ENCODE assay signal across 8 cellular contexts in genomic region chr3:128011140-128011539, GRCh38. TPM values are rescaled to one million over a fixed set of nuclear protein-coding genes. Genes with fewer than 3 reads are reported as not detected.
DNase-seq lines count a peak whose midpoint lies in the region; ATAC-seq and TF ChIP-seq lines count a peak whose summit lies in the region.

No MANE protein-coding gene starts in this region.

- H3K27me3 Mint-ChIP-seq in CD4-positive, alpha-beta T cell, result peaks cover 23% of the 10 kb centered on the region

- H3K9me2 ChIP-seq in neural cell (ENCODE audit: insufficient read depth, low read length), result no peaks in the 10 kb centered on the region

- no peaks in the 10 kb centered on the region for H3K9me3 ChIP-seq in neural cell (ENCODE audit: low read length)
- no peaks in the 10 kb centered on the region for H3K9me3 ChIP-seq in CD4-positive, alpha-beta T cell (ENCODE audit: control insufficient read depth, low read length)

- POLR2A ChIA-PET in CD4-positive, alpha-beta T cell (lab: Charles Lee), result no interaction called here

- no peak overlapping the region for H3K27ac Mint-ChIP-seq in CD4-positive, alpha-beta T cell

- H4K20me1 ChIP-seq in neural cell (ENCODE audit: insufficient read depth), result no peaks in the 10 kb centered on the region

- TF ChIP-seq CTCF in brain microvascular endothelial cell (IDR thresholded peaks at IDR 0.05; ENCODE audit: low read depth, low read length, missing control alignments) (peak; percentile 77), neural cell (IDR thresholded peaks at IDR 0.05; ENCODE audit: poor library complexity, severe bottlenecking) (peak; percentile 61)
- no peak for TF ChIP-seq CTCF in CD4-positive, alpha-beta T cell (IDR thresholded peaks at IDR 0.05)

- intact Hi-C loops in CD4-positive, alpha-beta T cell (cut with DNase I, micrococcal nuclease), result no loop called here

- H3K27ac ChIP-seq in brain microvascular endothelial cell, result no peak overlapping the region
- no peak overlapping the region for H3K27ac ChIP-seq in neural cell (ENCODE audit: low read length)
- no peak overlapping the region for H3K27ac ChIP-seq in CD4-positive, alpha-beta T cell (ENCODE audit: low read depth, low read length)

- H3K27me3 ChIP-seq in brain microvascular endothelial cell (replicated peaks) (no peaks in the 10 kb centered on the region), neural cell (ENCODE audit: insufficient read depth, low read depth, low read length) (no peaks in the 10 kb centered on the region)
- H3K27me3 ChIP-seq in CD4-positive, alpha-beta T cell (ENCODE audit: control insufficient read depth, insufficient read depth, low read length), result no peaks in the 10 kb centered on the region

- H3K79me2 ChIP-seq in neural cell (replicated peaks; ENCODE audit: insufficient read depth, low read length), result no peaks in the 10 kb centered on the region

- H3K4me1 Mint-ChIP-seq in CD4-positive, alpha-beta T cell (ENCODE audit: low read depth), result no peaks in the 10 kb centered on the region

- no peak for TF ChIP-seq EP300 in neural cell (conservative IDR thresholded peaks at IDR 0.05; ENCODE audit: poor library complexity, severe bottlenecking)

- peak; percentile 6 to 9 for DNase-seq in stimulated activated CD4-positive, alpha-beta T cell treated with anti-CD3 and anti-CD28 coated beads, Interleukin-2, amount 100 ng/mL, for 48 hours
- DNase-seq in stimulated activated CD4-positive, alpha-beta T cell treated with anti-CD3 and anti-CD28 coated beads, Interleukin-12 subunit alpha, Interleukin-12 subunit beta, amount 100 ng/mL, for 4 hours, result no peak
- peak; percentile 30 for DNase-seq in NCI-H226
- DNase-seq in brain microvascular endothelial cell, result peak; percentile 22
- DNase-seq in CD4-positive, alpha-beta T cell, result no peak
- DNase-seq in T-helper 9 cell, result no peak

- no peak overlapping the region for H2AFZ ChIP-seq in neural cell (ENCODE audit: low read depth, low read length)

- no peak overlapping the region for H3K9ac ChIP-seq in neural cell (ENCODE audit: low read length)

- no peaks in the 10 kb centered on the region for H3K9me3 Mint-ChIP-seq in CD4-positive, alpha-beta T cell

- H3K36me3 ChIP-seq in brain microvascular endothelial cell (replicated peaks) (no peaks in the 10 kb centered on the region), neural cell (ENCODE audit: insufficient read depth, low read length) (no peaks in the 10 kb centered on the region)

- no peak overlapping the region for H3K4me2 ChIP-seq in neural cell (ENCODE audit: low read length)

- no peak for ATAC-seq in HG02642 (IDR thresholded peaks at IDR 0.05; ENCODE audit: poor library complexity, unreplicated experiment)
- ATAC-seq in CD4-positive, alpha-beta T cell (ENCODE audit: poor library complexity), result no peak

- in situ Hi-C loops in brain microvascular endothelial cell (cut with HindIII; ENCODE audit: low pct_ligation_motif_present, low sequenced_read_pairs), result no loop called here

- CTCF ChIA-PET in CD4-positive, alpha-beta T cell (lab: Charles Lee), result no interaction called here

- H3K4me3 ChIP-seq in brain microvascular endothelial cell (ENCODE audit: low read depth, low read length) (no peak overlapping the region), neural cell (ENCODE audit: low read length) (no peak overlapping the region)

- no peak overlapping the region for H3K4me3 Mint-ChIP-seq in CD4-positive, alpha-beta T cell

- H3F3A ChIP-seq in neural cell (ENCODE audit: insufficient read depth, low read length, poor library complexity, severe bottlenecking), result no peaks in the 10 kb centered on the region

- H3K36me3 Mint-ChIP-seq in CD4-positive, alpha-beta T cell (ENCODE audit: low read depth), result no peaks in the 10 kb centered on the region

- peak; percentile 46 for TF ChIP-seq RAD21 in neural cell (conservative IDR thresholded peaks at IDR 0.05)

TF ChIP-seq in neural cell, 6 proteins besides CTCF, POLR2A, EP300 and RAD21:
- TF ChIP-seq SMC3 (conservative IDR thresholded peaks at IDR 0.05; ENCODE audit: poor library complexity) (peak; percentile 57), REST (IDR thresholded peaks at IDR 0.05; ENCODE audit: borderline replicate concordance) (no peak)

RNA-seq across cellular contexts. Expression of gene SEC61A1, which starts 41.1 kb away (rescaled TPM):
- 91.6 and 96.5 TPM in 2 replicates for polyA plus RNA-seq in neural cell
- polyA minus RNA-seq in neural cell, result 113 and 114 TPM in 2 replicates
- total RNA-seq in CD4-positive, alpha-beta T cell, result 100 to 1,000 TPM; 127 to 139 TPM

Comparison
In these comparisons a context has a peak if more than half of its experiments do, and no peak if none do; other contexts are left out.
1. DNase-seq: peak in stimulated activated CD4-positive, alpha-beta T cell treated with anti-CD3 and anti-CD28 coated beads, Interleukin-2, amount 100 ng/mL, for 48 hours (2 of 2), NCI-H226 (single experiment) and brain microvascular endothelial cell (single experiment); none in stimulated activated CD4-positive, alpha-beta T cell treated with anti-CD3 and anti-CD28 coated beads, Interleukin-12 subunit alpha, Interleukin-12 subunit beta, amount 100 ng/mL, for 4 hours (single experiment), CD4-positive, alpha-beta T cell (0 of 10) and T-helper 9 cell (single experiment).